9 cellular contexts compared by ENCODE assay signal in genomic region chr6:24883618-24884017, GRCh38. TPM values are rescaled to one million over a fixed set of nuclear protein-coding genes. Genes with fewer than 3 reads are reported as not detected.
DNase-seq lines count a peak whose midpoint lies in the region; ATAC-seq, FAIRE-seq and TF ChIP-seq lines count a peak whose summit lies in the region.
"Had no signal": no experiment of that assay in that cellular context is flagged by ENCODE, and none has a peak within 500 bp of the region (broad histone marks: within the 10 kb centered on the region; RNA-seq: fewer than 3 reads in every experiment).

No MANE protein-coding gene starts in this region.

- TF ChIP-seq CTCF in HFF-Myc (IDR thresholded peaks at IDR 0.05; ENCODE audit: low read depth, low read length, missing control alignments): no peak
- no peak for TF ChIP-seq CTCF in left ventricle myocardium inferior (IDR thresholded peaks at IDR 0.05; ENCODE audit: borderline replicate concordance)

- FAIRE-seq in GM12891 (lab: Jason Lieb, UNC): no peak

- H3K27ac ChIP-seq in left ventricle myocardium inferior (replicated peaks): no peak overlapping the region

- peak overlapping the region; percentile 74 to 94 (median 84) for H3K27ac Mint-ChIP-seq in immature natural killer cell

- H3K4me1 Mint-ChIP-seq in immature natural killer cell: peaks cover 89 to 99% of the 10 kb centered on the region in 2 donors

- no peaks in the 10 kb centered on the region for H3K9me3 ChIP-seq in left ventricle myocardium inferior (replicated peaks)
- H3K9me3 ChIP-seq: neutrophil had no signal

- DNase-seq in GM12891 (ENCODE audit: insufficient read length, low spot score) (no peak), HFF-Myc (ENCODE audit: extremely low read depth, low read depth) (peak; percentile 80), immature natural killer cell (no peak), OCI-M1 (lab: John Stamatoyannopoulos, UW) (no peak), NCI-H2227 (lab: John Stamatoyannopoulos, UW; ENCODE audit: unreplicated experiment) (no peak), NCI-H1436 treated with DMSO at 0.1 percent for 48 hours (lab: John Stamatoyannopoulos, UW) (no peak), left ventricle myocardium inferior (no peak)

- no peaks in the 10 kb centered on the region for H3K27me3 ChIP-seq in left ventricle myocardium inferior (ENCODE audit: low read depth)
- H3K27me3 ChIP-seq: neutrophil had no signal

- peak overlapping the region; percentile 38 to 81 (median 64) for H3K4me3 Mint-ChIP-seq in immature natural killer cell

- no peaks in the 10 kb centered on the region for H3K27me3 Mint-ChIP-seq in immature natural killer cell (ENCODE audit: low read depth in 3 of 3)

- H3K36me3 Mint-ChIP-seq in immature natural killer cell: peaks cover 4 to 21% (median 15%) of the 10 kb centered on the region in 3 donors

- no peak overlapping the region for H3K4me3 ChIP-seq in HFF-Myc (replicated peaks; ENCODE audit: low read depth, low read length)
- H3K4me3 ChIP-seq in left ventricle myocardium inferior: no peak overlapping the region

- no peaks in the 10 kb centered on the region for H3K36me3 ChIP-seq in left ventricle myocardium inferior

- intact Hi-C loops in left ventricle myocardium inferior (cut with micrococcal nuclease): no loop called here

- H3K9me3 Mint-ChIP-seq in immature natural killer cell: no peaks in the 10 kb centered on the region

- no peak for TF ChIP-seq POLR2A in GM12891 (IDR thresholded peaks at IDR 0.05; ENCODE audit: low read depth, low read length)

- H3K4me1 ChIP-seq in left ventricle myocardium inferior: no peaks in the 10 kb centered on the region

- ATAC-seq in SK-N-SH treated with all-trans-retinoic acid at 6 μM for 48 hours: peak; percentile 47; the same call in 2 of the 3 replicates

TF ChIP-seq in GM12891, 5 proteins besides CTCF, POLR2A, EP300 and RAD21:
- TF ChIP-seq SPI1 (IDR thresholded peaks at IDR 0.05; ENCODE audit: low read depth, low read length) (peak; percentile 63), POLR2AphosphoS5 (IDR thresholded peaks at IDR 0.05; ENCODE audit: low read depth, low read length) (no peak), TAF1 (IDR thresholded peaks at IDR 0.05; ENCODE audit: low read depth, low read length) (no peak)

TF ChIP-seq in SK-N-SH treated with all-trans-retinoic acid at 6 μM for 48 hours, 23 proteins besides CTCF, POLR2A, EP300 and RAD21:
- TF ChIP-seq PATZ1 (CRISPR knock-in tag; IDR thresholded peaks at IDR 0.05; ENCODE audit: borderline replicate concordance): no peak
- TF ChIP-seq ZC3H10 (CRISPR knock-in tag; IDR thresholded peaks at IDR 0.05): no peak
- TF ChIP-seq CSRNP3 (CRISPR knock-in tag; IDR thresholded peaks at IDR 0.05): no peak
- no peak for TF ChIP-seq ESRRG (CRISPR knock-in tag; IDR thresholded peaks at IDR 0.05)
- no peak for TF ChIP-seq ZNF70 (CRISPR knock-in tag; IDR thresholded peaks at IDR 0.05)

RNA-seq across cellular contexts. Expression of gene RIPOR2, which starts 52.1 kb away (rescaled TPM):
- polyA plus RNA-seq in GM12891 (2012; ENCODE audit: low read depth, missing spikeins): 20.5 TPM
- 100 to 1,000 TPM; 262 to 392 (median 334) TPM for polyA plus RNA-seq in immature natural killer cell
- 3.1 TPM for total RNA-seq in left ventricle myocardium inferior
